In genomic region chr19:43759515-43759914, GRCh38 we compare ENCODE assay signal across 9 cellular contexts. TPM values are rescaled to one million over a fixed set of nuclear protein-coding genes. Genes with fewer than 3 reads are reported as not detected.
DNase-seq lines count a peak whose midpoint lies in the region; ATAC-seq, FAIRE-seq and TF ChIP-seq lines count a peak whose summit lies in the region.
"Had no signal": no experiment of that assay in that cellular context is flagged by ENCODE, and none has a peak within 500 bp of the region (broad histone marks: within the 10 kb centered on the region; RNA-seq: fewer than 3 reads in every experiment).

No MANE protein-coding gene starts in this region.

- H3K4me2 ChIP-seq in astrocyte (ENCODE audit: low read length) (peak overlapping the region; percentile 35), neural progenitor cell (no peak overlapping the region)

- H3K4me3 ChIP-seq in GM06990 (replicated peaks; ENCODE audit: low read depth, low read length) (no peak overlapping the region), astrocyte (ENCODE audit: insufficient read depth, low read depth, low read length) (no peak overlapping the region), neural progenitor cell (no peak overlapping the region)

- DNase-seq in GM06990 (ENCODE audit: extremely low read depth, insufficient read length): no peak
- peak; percentile 85 for DNase-seq in LHCN-M2 (ENCODE audit: low read depth)
- peak; percentile 65 for DNase-seq in astrocyte (ENCODE audit: low read depth)
- no peak for DNase-seq in neural progenitor cell (ENCODE audit: low spot score)
- DNase-seq in HEK293T (ENCODE audit: extremely low spot score): no peak
- DNase-seq in NCI-H1105 (lab: John Stamatoyannopoulos, UW): no peak
- DNase-seq: activated naive CD4-positive, alpha-beta T cell; NCI-H1105 treated with DMSO at 0.1 percent for 48 hours had no signal

- H3K9me3 Mint-ChIP-seq in astrocyte (ENCODE audit: unreplicated experiment) (no peaks in the 10 kb centered on the region), neural progenitor cell (no peaks in the 10 kb centered on the region)

- ATAC-seq in GM18907 (IDR thresholded peaks at IDR 0.05; ENCODE audit: unreplicated experiment): no peak

- no peak overlapping the region for H3K27ac Mint-ChIP-seq in astrocyte (ENCODE audit: unreplicated experiment)
- peak overlapping the region; percentile 30 for H3K27ac Mint-ChIP-seq in neural progenitor cell

- H3K79me2 ChIP-seq in astrocyte (ENCODE audit: insufficient read depth, low read length): peaks cover 5% of the 10 kb centered on the region
- H3K79me2 ChIP-seq in neural progenitor cell (ENCODE audit: low read depth): peaks cover 5% of the 10 kb centered on the region

- H3K4me3 Mint-ChIP-seq in astrocyte (ENCODE audit: unreplicated experiment) (peak overlapping the region; percentile 7), neural progenitor cell (no peak overlapping the region)

- TF ChIP-seq CTCF in GM06990 (IDR thresholded peaks at IDR 0.05; ENCODE audit: insufficient read depth, low read length, poor library complexity, severe bottlenecking) (peak; percentile 55), astrocyte (IDR thresholded peaks at IDR 0.05; ENCODE audit: insufficient read depth, low read depth, low read length) (peak; percentile 62), neural progenitor cell (IDR thresholded peaks at IDR 0.05) (peak; percentile 34)

- H3K9ac ChIP-seq in astrocyte (ENCODE audit: low read length): peak overlapping the region; percentile 30
- H3K9ac ChIP-seq in neural progenitor cell: no peak overlapping the region

- POLR2A ChIA-PET in HEK293T (lab: Yijun Ruan, JAX): no interaction called here

- H3K36me3 Mint-ChIP-seq in astrocyte (ENCODE audit: low read depth, unreplicated experiment) (no peaks in the 10 kb centered on the region), neural progenitor cell (peaks cover 4% of the 10 kb centered on the region)

- H3F3A ChIP-seq in neural progenitor cell (ENCODE audit: low read depth): peaks cover 12% of the 10 kb centered on the region

- CTCF ChIA-PET in HEK293T (lab: Yijun Ruan, JAX): no interaction called here

- H3K27ac ChIP-seq in astrocyte (ENCODE audit: low read depth, low read length) (peak overlapping the region; percentile 74), neural progenitor cell (no peak overlapping the region)

- peaks cover 55% of the 10 kb centered on the region for H3K4me1 ChIP-seq in astrocyte (ENCODE audit: insufficient read depth, low read length)
- peaks cover 4% of the 10 kb centered on the region for H3K4me1 ChIP-seq in neural progenitor cell

- H3K9me3 ChIP-seq in astrocyte (ENCODE audit: insufficient read depth, low read depth, low read length) (no peaks in the 10 kb centered on the region), neural progenitor cell (ENCODE audit: low read depth) (no peaks in the 10 kb centered on the region)

- H3K27me3 ChIP-seq in GM06990 (replicated peaks; ENCODE audit: control insufficient read depth, insufficient read depth, low read length) (no peaks in the 10 kb centered on the region), astrocyte (ENCODE audit: insufficient read depth, low read length) (no peaks in the 10 kb centered on the region), neural progenitor cell (no peaks in the 10 kb centered on the region)

- H3K4me1 Mint-ChIP-seq in astrocyte (ENCODE audit: low read depth, unreplicated experiment) (peaks cover 37% of the 10 kb centered on the region), neural progenitor cell (peaks cover 13% of the 10 kb centered on the region)

- no peak overlapping the region for H2AFZ ChIP-seq in astrocyte (ENCODE audit: low read depth, low read length)
- H2AFZ ChIP-seq in neural progenitor cell (replicated peaks): no peak overlapping the region

- no peak for FAIRE-seq in astrocyte (lab: Jason Lieb, UNC)

- H4K20me1 ChIP-seq in astrocyte (ENCODE audit: insufficient read depth, low read length) (no peaks in the 10 kb centered on the region), neural progenitor cell (ENCODE audit: low read depth) (no peaks in the 10 kb centered on the region)

- H3K36me3 ChIP-seq in GM06990 (ENCODE audit: control insufficient read depth, insufficient read depth, low read length) (no peaks in the 10 kb centered on the region), astrocyte (ENCODE audit: insufficient read depth, low read length) (no peaks in the 10 kb centered on the region), neural progenitor cell (no peaks in the 10 kb centered on the region)

- H3K27me3 Mint-ChIP-seq in astrocyte (ENCODE audit: low read depth, unreplicated experiment) (no peaks in the 10 kb centered on the region), neural progenitor cell (ENCODE audit: insufficient read depth, low read depth) (peaks cover 9% of the 10 kb centered on the region)

TF ChIP-seq in HEK293T, 16 proteins besides CTCF, POLR2A, EP300 and RAD21:
- no peak for TF ChIP-seq FOXM1 (IDR thresholded peaks at IDR 0.05; ENCODE audit: borderline replicate concordance)
- no peak for TF ChIP-seq HDGF (IDR thresholded peaks at IDR 0.05; ENCODE audit: borderline replicate concordance)
- TF ChIP-seq SP1 (IDR thresholded peaks at IDR 0.05): no peak
- TF ChIP-seq L3MBTL2 (conservative IDR thresholded peaks at IDR 0.05): no peak
- no peak for TF ChIP-seq NFRKB (IDR thresholded peaks at IDR 0.05)
- TF ChIP-seq LEF1 (IDR thresholded peaks at IDR 0.05; ENCODE audit: borderline replicate concordance): no peak
- no peak for TF ChIP-seq FOXA1 (IDR thresholded peaks at IDR 0.05)
- TF ChIP-seq CTBP1 (IDR thresholded peaks at IDR 0.05; ENCODE audit: borderline replicate concordance): no peak
- no peak for TF ChIP-seq SUZ12 (IDR thresholded peaks at IDR 0.05)
- no peak for TF ChIP-seq PKNOX1 (IDR thresholded peaks at IDR 0.05)
- TF ChIP-seq ZNF384 (IDR thresholded peaks at IDR 0.05): no peak
- no peak for TF ChIP-seq FOXK2 (IDR thresholded peaks at IDR 0.05)
- no peak for TF ChIP-seq BHLHE40 (IDR thresholded peaks at IDR 0.05; ENCODE audit: borderline replicate concordance)
- TF ChIP-seq TARDBP (IDR thresholded peaks at IDR 0.05): no peak
- TF ChIP-seq ELF4 (IDR thresholded peaks at IDR 0.05): no peak
- TF ChIP-seq ARNT (IDR thresholded peaks at IDR 0.05): no peak

RNA-seq across cellular contexts. Expression of gene SMG9, which starts 4.8 kb away (rescaled TPM):
- total RNA-seq in LHCN-M2 (2014; rRNA removed) (17.3 and 18.9 TPM in 2 replicates), astrocyte (35.0 and 37.0 TPM in 2 replicates), neural progenitor cell (ENCODE audit: low replicate concordance) (33.1 and 33.4 TPM in 2 replicates)
- 28.4 TPM for polyA plus RNA-seq in LHCN-M2 (2012)

RNA-seq across cellular contexts. Expression of gene KCNN4, which starts 21.3 kb away (rescaled TPM):
- total RNA-seq in LHCN-M2 (2014; rRNA removed): 1.0 and 2.1 TPM in 2 replicates
- polyA plus RNA-seq in LHCN-M2 (2012): 1.4 TPM
- total RNA-seq in astrocyte: 2.6 and 3.6 TPM in 2 replicates
- total RNA-seq in neural progenitor cell (ENCODE audit: low replicate concordance): 0.40 TPM in 1 of 2 replicates, not detected in the other

RNA-seq across cellular contexts. Expression of gene LYPD5, which starts 42.7 kb away (rescaled TPM):
- total RNA-seq in LHCN-M2 (2014; rRNA removed): not detected in 2 replicates
- polyA plus RNA-seq in LHCN-M2 (2012): not detected
- not detected in 2 replicates for total RNA-seq in astrocyte
- 0.12 TPM in 1 of 2 replicates, not detected in the other for total RNA-seq in neural progenitor cell (ENCODE audit: low replicate concordance)

RNA-seq across cellular contexts. Expression of gene IRGC, which starts 43.6 kb away (rescaled TPM):
- total RNA-seq in LHCN-M2 (2014; rRNA removed) (not detected in 2 replicates), astrocyte (not detected in 2 replicates), neural progenitor cell (ENCODE audit: low replicate concordance) (not detected in 2 replicates)
- polyA plus RNA-seq in LHCN-M2 (2012): not detected

Comparison
In these comparisons a context has a peak if more than half of its experiments do, and no peak if none do; other contexts are left out.
1. DNase-seq: peak in LHCN-M2 (single experiment) and astrocyte (single experiment); none in GM06990 (single experiment), neural progenitor cell (single experiment), HEK293T (single experiment) and NCI-H1105 (single experiment).
2. Peak in every context shown above with its lines, with median percentiles within 50 percentile points of each other: CTCF ChIP-seq.